Comparison of ENCODE assay signal across 35 cellular contexts in the genomic region with DNA sequence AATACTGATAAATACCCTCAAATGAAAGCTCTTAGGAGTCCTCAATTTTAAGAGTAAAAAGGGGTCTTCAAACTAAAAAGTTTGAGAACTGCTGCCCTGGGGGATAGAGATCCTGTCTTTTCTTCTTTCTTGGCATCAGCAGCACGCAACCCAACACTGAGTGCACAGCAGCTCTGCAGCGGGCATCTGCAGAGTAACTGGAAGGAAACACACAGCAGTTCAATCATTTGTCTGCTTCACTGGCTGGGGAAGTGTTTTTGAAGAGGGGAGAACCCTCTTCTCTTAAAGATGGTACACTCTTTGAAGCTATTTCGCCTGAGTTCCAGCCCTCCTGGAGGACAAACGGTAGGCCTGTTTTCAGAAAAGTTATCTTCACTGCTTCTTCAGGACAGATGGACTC.
"Had no signal": no experiment of that assay in that cellular context is flagged by ENCODE, and none has a peak within 500 bp of the region (broad histone marks: within the 10 kb centered on the region; RNA-seq: fewer than 3 reads in every experiment).

No MANE protein-coding gene starts in this region.

- H3K9me3 Mint-ChIP-seq: activated CD4-positive, alpha-beta memory T cell treated with anti-CD3 and anti-CD28 coated beads for 36 hours; activated CD4-positive, alpha-beta T cell treated with anti-CD3 and anti-CD28 coated beads, Interleukin-2, amount 10 ng/mL, durations not matched to agents 24 days and 14 days; activated naive CD4-positive, alpha-beta T cell treated with anti-CD3 and anti-CD28 coated beads for 36 hours; activated naive CD4-positive, alpha-beta T cell treated with anti-CD3 and anti-CD28 coated beads, Interleukin-2, amount 50 U/mL, for 24 hours; activated naive CD8-positive, alpha-beta T cell treated with anti-CD3 and anti-CD28 coated beads for 36 hours; activated naive CD8-positive, alpha-beta T cell treated with anti-CD3 and anti-CD28 coated beads, Interleukin-2, amount 50 U/mL, for 24 hours; activated T-helper 1 cell treated with anti-CD3 and anti-CD28 coated beads, Interleukin-12 subunit alpha, Interleukin-12 subunit beta, Interleukin-2, Interleukin-4 antibody, amounts not matched to agents 30 ng/mL and 10 ng/mL and 1 ng/mL, durations not matched to agents 14 hours and 24 hours and 36 hours; activated T-helper 2 cell treated with anti-CD3 and anti-CD28 coated beads, Interferon-gamma antibody, Interleukin-2, Interleukin-4, amounts not matched to agents 10 μg/mL and 5 μg/mL and 100 μg/mL, durations not matched to agents 14 hours and 24 hours and 36 hours; dendritic cell treated with granulocyte-macrophage colony-stimulating factor and Interleukin-4, amounts not matched to agents 40 ng/mL and 50 ng/mL, for 4 days; endodermal cell; T-helper 1 cell treated with Interleukin-12 subunit alpha and Interleukin-12 subunit beta and Interleukin-4 antibody, amounts not matched to agents 30 μg/mL and 1 μg/mL, for 36 hours; T-helper 2 cell treated with Interferon-gamma antibody and Interleukin-4, amounts not matched to agents 5 μg/mL and 100 μg/mL, for 36 hours had no signal

- H3K27me3 Mint-ChIP-seq: activated CD4-positive, alpha-beta memory T cell treated with anti-CD3 and anti-CD28 coated beads for 36 hours; activated CD4-positive, alpha-beta T cell treated with anti-CD3 and anti-CD28 coated beads for 36 hours; activated CD4-positive, alpha-beta T cell treated with anti-CD3 and anti-CD28 coated beads, Interleukin-2, amount 10 ng/mL, durations not matched to agents 24 days and 14 days; activated CD8-positive, alpha-beta memory T cell treated with anti-CD3 and anti-CD28 coated beads, Interleukin-2, amount 10 ng/mL, durations not matched to agents 7 days and 5 days; activated naive CD4-positive, alpha-beta T cell treated with anti-CD3 and anti-CD28 coated beads, Interleukin-2, amount 50 U/mL, for 24 hours; activated naive CD8-positive, alpha-beta T cell treated with anti-CD3 and anti-CD28 coated beads for 36 hours; activated naive CD8-positive, alpha-beta T cell treated with anti-CD3 and anti-CD28 coated beads, Interleukin-2, amount 50 U/mL, for 24 hours; brain; dendritic cell treated with granulocyte-macrophage colony-stimulating factor and Interleukin-4, amounts not matched to agents 40 ng/mL and 50 ng/mL, for 4 days had no signal

- H3K27ac Mint-ChIP-seq: activated CD4-positive, alpha-beta memory T cell treated with anti-CD3 and anti-CD28 coated beads for 36 hours; activated CD4-positive, alpha-beta T cell treated with anti-CD3 and anti-CD28 coated beads for 36 hours; activated CD4-positive, alpha-beta T cell treated with anti-CD3 and anti-CD28 coated beads, Interleukin-2, amount 10 ng/mL, durations not matched to agents 24 days and 14 days; activated CD8-positive, alpha-beta memory T cell treated with anti-CD3 and anti-CD28 coated beads, Interleukin-2, amount 10 ng/mL, durations not matched to agents 7 days and 5 days; activated CD8-positive, alpha-beta T cell treated with anti-CD3 and anti-CD28 coated beads, Interleukin-2, amount 10 ng/mL, durations not matched to agents 7 days and 5 days; activated naive CD4-positive, alpha-beta T cell treated with anti-CD3 and anti-CD28 coated beads for 36 hours; activated naive CD4-positive, alpha-beta T cell treated with anti-CD3 and anti-CD28 coated beads, Interleukin-2, amount 50 U/mL, for 24 hours; activated naive CD8-positive, alpha-beta T cell treated with anti-CD3 and anti-CD28 coated beads for 36 hours; activated naive CD8-positive, alpha-beta T cell treated with anti-CD3 and anti-CD28 coated beads, Interleukin-2, amount 50 U/mL, for 24 hours; activated T-helper 1 cell treated with anti-CD3 and anti-CD28 coated beads, Interleukin-12 subunit alpha, Interleukin-12 subunit beta, Interleukin-2, Interleukin-4 antibody, amounts not matched to agents 30 ng/mL and 10 ng/mL and 1 ng/mL, durations not matched to agents 14 hours and 24 hours and 36 hours; activated T-helper 2 cell treated with anti-CD3 and anti-CD28 coated beads, Interferon-gamma antibody, Interleukin-2, Interleukin-4, amounts not matched to agents 10 μg/mL and 5 μg/mL and 100 μg/mL, durations not matched to agents 14 hours and 24 hours and 36 hours; dendritic cell treated with granulocyte-macrophage colony-stimulating factor and Interleukin-4, amounts not matched to agents 40 ng/mL and 50 ng/mL, for 4 days; endodermal cell; T-helper 1 cell treated with Interleukin-12 subunit alpha and Interleukin-12 subunit beta and Interleukin-4 antibody, amounts not matched to agents 30 μg/mL and 1 μg/mL, for 36 hours; T-helper 2 cell treated with Interferon-gamma antibody and Interleukin-4, amounts not matched to agents 5 μg/mL and 100 μg/mL, for 36 hours had no signal

- H3K36me3 Mint-ChIP-seq: activated CD4-positive, alpha-beta memory T cell treated with anti-CD3 and anti-CD28 coated beads for 36 hours; activated CD8-positive, alpha-beta memory T cell treated with anti-CD3 and anti-CD28 coated beads, Interleukin-2, amount 10 ng/mL, durations not matched to agents 7 days and 5 days; activated naive CD4-positive, alpha-beta T cell treated with anti-CD3 and anti-CD28 coated beads, Interleukin-2, amount 50 U/mL, for 24 hours; activated naive CD8-positive, alpha-beta T cell treated with anti-CD3 and anti-CD28 coated beads for 36 hours; brain had no signal

- H3K4me1 Mint-ChIP-seq: activated CD4-positive, alpha-beta T cell treated with anti-CD3 and anti-CD28 coated beads for 36 hours; activated CD4-positive, alpha-beta T cell treated with anti-CD3 and anti-CD28 coated beads, Interleukin-2, amount 10 ng/mL, durations not matched to agents 24 days and 14 days; activated CD8-positive, alpha-beta memory T cell treated with anti-CD3 and anti-CD28 coated beads, Interleukin-2, amount 10 ng/mL, durations not matched to agents 7 days and 5 days; activated naive CD4-positive, alpha-beta T cell treated with anti-CD3 and anti-CD28 coated beads, Interleukin-2, amount 50 U/mL, for 24 hours; activated naive CD8-positive, alpha-beta T cell treated with anti-CD3 and anti-CD28 coated beads for 36 hours; activated naive CD8-positive, alpha-beta T cell treated with anti-CD3 and anti-CD28 coated beads, Interleukin-2, amount 50 U/mL, for 24 hours; brain had no signal

- H3K9me3 ChIP-seq: adrenal gland, breast epithelium had no signal

- ATAC-seq: activated CD4-positive, alpha-beta T cell treated with anti-CD3 and anti-CD28 coated beads for 36 hours; activated CD8-positive, alpha-beta memory T cell treated with anti-CD3 and anti-CD28 coated beads, Interleukin-2, amount 10 ng/mL, durations not matched to agents 7 days and 5 days; activated CD8-positive, alpha-beta T cell treated with anti-CD3 and anti-CD28 coated beads, Interleukin-2, amount 10 ng/mL, durations not matched to agents 7 days and 5 days; activated naive CD8-positive, alpha-beta T cell treated with anti-CD3 and anti-CD28 coated beads, Interleukin-2, amount 50 U/mL, for 24 hours; esophagus mucosa had no signal

- H3K27me3 ChIP-seq: adrenal gland, breast epithelium, cardiac muscle cell, dorsolateral prefrontal cortex had no signal

- DNase-seq: activated CD4-positive, alpha-beta memory T cell treated with anti-CD3 and anti-CD28 coated beads for 36 hours; activated CD4-positive, alpha-beta T cell treated with anti-CD3 and anti-CD28 coated beads for 36 hours; activated CD4-positive, alpha-beta T cell treated with anti-CD3 and anti-CD28 coated beads, Interleukin-2, amount 10 ng/mL, durations not matched to agents 24 days and 14 days; activated CD4-positive, CD25-positive, alpha-beta regulatory T cell; activated CD4-positive, CD25-positive, alpha-beta regulatory T cell treated with anti-CD3 and anti-CD28 coated beads, Interleukin-2, amount 50 U/mL, for 72 hours; activated CD8-positive, alpha-beta memory T cell treated with anti-CD3 and anti-CD28 coated beads, Interleukin-2, amount 10 ng/mL, durations not matched to agents 7 days and 5 days; activated CD8-positive, alpha-beta memory T cell treated with anti-CD3 and anti-CD28 coated beads, Interleukin-2, amount 50 U/mL, for 4 hours; activated CD8-positive, alpha-beta T cell treated with anti-CD3 and anti-CD28 coated beads, Interleukin-2, amount 10 ng/mL, durations not matched to agents 7 days and 5 days; activated effector memory CD4-positive, alpha-beta T cell treated with anti-CD3 and anti-CD28 coated beads, Interleukin-2, amount 50 U/mL, for 16 hours; activated naive CD4-positive, alpha-beta T cell treated with anti-CD3 and anti-CD28 coated beads for 36 hours; activated naive CD8-positive, alpha-beta T cell treated with anti-CD3 and anti-CD28 coated beads for 36 hours; activated naive CD8-positive, alpha-beta T cell treated with anti-CD3 and anti-CD28 coated beads, Interleukin-2, amount 50 U/mL, for 24 hours; activated T-cell treated with anti-CD3 and anti-CD28 coated beads, Interleukin-2, amount 50 U/mL, for 1 hour; activated T-cell treated with anti-CD3 and anti-CD28 coated beads, Interleukin-2, amount 50 U/mL, for 48 hours; adrenal gland; aorta; central memory CD4-positive, alpha-beta T cell; cerebellar nuclear complex; dorsolateral prefrontal cortex; effector memory CD4-positive, alpha-beta T cell; endodermal cell; foreskin fibroblast; head of caudate nucleus; T1000 had no signal

- H3K4me1 ChIP-seq: adrenal gland had no signal

- H3K4me3 Mint-ChIP-seq: activated CD4-positive, alpha-beta memory T cell treated with anti-CD3 and anti-CD28 coated beads for 36 hours; activated CD4-positive, alpha-beta T cell treated with anti-CD3 and anti-CD28 coated beads for 36 hours; activated CD4-positive, alpha-beta T cell treated with anti-CD3 and anti-CD28 coated beads, Interleukin-2, amount 10 ng/mL, durations not matched to agents 24 days and 14 days; activated CD8-positive, alpha-beta memory T cell treated with anti-CD3 and anti-CD28 coated beads, Interleukin-2, amount 10 ng/mL, durations not matched to agents 7 days and 5 days; activated CD8-positive, alpha-beta T cell treated with anti-CD3 and anti-CD28 coated beads, Interleukin-2, amount 10 ng/mL, durations not matched to agents 7 days and 5 days; activated naive CD4-positive, alpha-beta T cell treated with anti-CD3 and anti-CD28 coated beads for 36 hours; activated naive CD4-positive, alpha-beta T cell treated with anti-CD3 and anti-CD28 coated beads, Interleukin-2, amount 50 U/mL, for 24 hours; activated naive CD8-positive, alpha-beta T cell treated with anti-CD3 and anti-CD28 coated beads for 36 hours; activated naive CD8-positive, alpha-beta T cell treated with anti-CD3 and anti-CD28 coated beads, Interleukin-2, amount 50 U/mL, for 24 hours; activated T-helper 1 cell treated with anti-CD3 and anti-CD28 coated beads, Interleukin-12 subunit alpha, Interleukin-12 subunit beta, Interleukin-2, Interleukin-4 antibody, amounts not matched to agents 30 ng/mL and 10 ng/mL and 1 ng/mL, durations not matched to agents 14 hours and 24 hours and 36 hours; brain; dendritic cell treated with granulocyte-macrophage colony-stimulating factor and Interleukin-4, amounts not matched to agents 40 ng/mL and 50 ng/mL, for 4 days; endodermal cell; T-helper 1 cell treated with Interleukin-12 subunit alpha and Interleukin-12 subunit beta and Interleukin-4 antibody, amounts not matched to agents 30 μg/mL and 1 μg/mL, for 36 hours; T-helper 2 cell treated with Interferon-gamma antibody and Interleukin-4, amounts not matched to agents 5 μg/mL and 100 μg/mL, for 36 hours had no signal

- H3K4me3 ChIP-seq: adrenal gland, breast epithelium, cardiac muscle cell, coronary artery, dorsolateral prefrontal cortex had no signal

- H3K27ac ChIP-seq: adrenal gland, breast epithelium, cardiac muscle cell, coronary artery had no signal

- H3K36me3 ChIP-seq: adrenal gland, breast epithelium, cardiac muscle cell had no signal
